ENCODE assay signal across 8 cellular contexts in genomic region chr13:94548382-94549240, GRCh38. TPM values are rescaled to one million over a fixed set of nuclear protein-coding genes. Genes with fewer than 3 reads are reported as not detected.
DNase-seq lines count a peak whose midpoint lies in the region; ATAC-seq, FAIRE-seq and TF ChIP-seq lines count a peak whose summit lies in the region.

No MANE protein-coding gene starts in this region.

- in situ Hi-C loops in HepG2 (cut with HindIII; ENCODE audit: extremely low pct_ligation_motif_present, low pct_unique_long_range_greater_than_20kb) = no loop called here

- peak overlapping the region; percentile 94 to 96 (median 95) for H3K4me3 Mint-ChIP-seq in IgD-negative memory B cell

- ATAC-seq in GM21723 (IDR thresholded peaks at IDR 0.05; ENCODE audit: unreplicated experiment) (peak; percentile 72), HepG2 (peak; percentile 86)

- H3K4me2 ChIP-seq in HepG2 (ENCODE audit: low read depth, low read length) = peak overlapping the region; percentile 93

- TSS peak; percentile 91 for BruUV-seq in HepG2 (replicated peaks; lab: Mats Ljungman, UMichigan)

- TF ChIP-seq POLR2A in HepG2 (IDR thresholded peaks at IDR 0.05; ENCODE audit: insufficient read depth in 1 of 2, low read depth in 2 of 2, low read length in 2 of 2) = no peak

- H3K9ac ChIP-seq in colonic mucosa (ENCODE audit: low read depth in 2 of 2, low read length in 2 of 2) (peak overlapping the region; percentile 87 to 90), HepG2 (ENCODE audit: insufficient read depth, low read depth, low read length) (peak overlapping the region; percentile 72)

- H3K27ac ChIP-seq in colonic mucosa (peak overlapping the region; percentile 91), HepG2 (ENCODE audit: extremely low read length, insufficient read depth, low read length) (peak overlapping the region; percentile 74)

- H3K4me1 ChIP-seq in colonic mucosa (peaks cover 5% of the 10 kb centered on the region), HepG2 (ENCODE audit: insufficient read depth, low read length) (peaks cover 33% of the 10 kb centered on the region)

- TF ChIP-seq CTCF in GM12872 (IDR thresholded peaks at IDR 0.05; ENCODE audit: insufficient read depth, low read depth, low read length) (peak; percentile 28; the same call in 1 of the 3 replicates), colonic mucosa (IDR thresholded peaks at IDR 0.05) (no peak), HepG2 (CRISPR knock-in tag; IDR thresholded peaks at IDR 0.05) (peak; percentile 68)

- no peaks in the 10 kb centered on the region for H4K20me1 ChIP-seq in HepG2 (ENCODE audit: insufficient read depth, low read length)

- POLR2A ChIA-PET in HepG2 (lab: Yijun Ruan, JAX) = interaction anchor here (1.1 to 2.4 kb wide), 3 partner anchors 48 to 585 kb away, joined by 3 to 22 read pairs (median 5); partner anchors contain the start of gene TGDS

- DNase-seq in T follicular helper cell (ENCODE audit: low read depth) = peak; percentile 8
- peak; percentile 62 for DNase-seq in colonic mucosa
- DNase-seq in HepG2 (ENCODE audit: low spot score) = peak; percentile 49
- DNase-seq in stimulated activated CD4-positive, alpha-beta T cell treated with anti-CD3 and anti-CD28 coated beads, TNF-alpha, amount 100 ng/mL, for 48 hours (ENCODE audit: low read depth in 3 of 3) = peak in 2 of 3 donors; percentile 22 to 25
- no peak for DNase-seq in NCI-H128 (lab: John Stamatoyannopoulos, UW; ENCODE audit: unreplicated experiment)

- H3K27me3 ChIP-seq in colonic mucosa (no peaks in the 10 kb centered on the region), HepG2 (ENCODE audit: control insufficient read depth in 1 of 2, insufficient read depth in 2 of 2, low read length in 2 of 2) (no peaks in the 10 kb centered on the region)

- intact Hi-C loops in colonic mucosa (cut with DNase I) = loop anchor here (5.0 to 10.0 kb wide), 2 partner anchors 49 to 114 kb away; partner anchors contain the start of gene TGDS
- intact Hi-C loops in HepG2 (cut with micrococcal nuclease; ENCODE audit: unreplicated experiment) = loop anchor here (1.0 to 5.0 kb wide), 2 partner anchors 48 to 111 kb away; partner anchors contain the start of gene TGDS

- TF ChIP-seq EP300 in HepG2 (IDR thresholded peaks at IDR 0.05; ENCODE audit: low read depth in 2 of 2, low read length in 2 of 2) = no peak
- TF ChIP-seq EP300 in HepG2 (CRISPR knock-in tag; IDR thresholded peaks at IDR 0.05; ENCODE audit: borderline replicate concordance) = no peak

- H3K27me3 Mint-ChIP-seq in IgD-negative memory B cell = peaks cover 2% of the 10 kb centered on the region

- TF ChIP-seq RAD21 in HepG2 (CRISPR knock-in tag; IDR thresholded peaks at IDR 0.05) = no peak

- H3K9me3 ChIP-seq in colonic mucosa (no peaks in the 10 kb centered on the region), HepG2 (ENCODE audit: low read length) (0 out of 2 replicates have a peak, but pooled peaks cover 7% of the 10 kb centered on the region)

- peak overlapping the region; percentile 98 to 100 (median 99) for H3K27ac Mint-ChIP-seq in IgD-negative memory B cell

- H3K4me1 Mint-ChIP-seq in IgD-negative memory B cell = peaks cover 14 to 22% (median 18%) of the 10 kb centered on the region in 3 donors

- no peaks in the 10 kb centered on the region for H3K36me3 Mint-ChIP-seq in IgD-negative memory B cell

- no peak for FAIRE-seq in HepG2 (lab: Jason Lieb, UNC)

- WGBS in HepG2 (ENCODE audit: low lambda C conversion rate) = 13% methylated on average over 10 of the region's 25 CpGs

- H3K36me3 ChIP-seq in colonic mucosa (no peaks in the 10 kb centered on the region), HepG2 (replicated peaks in 1 of 2; ENCODE audit: control insufficient read depth in 1 of 2, insufficient read depth in 2 of 2, low read length in 2 of 2) (no peaks in the 10 kb centered on the region)

- CTCF ChIA-PET in HepG2 (lab: Yijun Ruan, JAX; ENCODE audit: low intra/inter-chr PET ratio, low total read pairs) = no interaction called here

- peaks cover 0 to 4% (median 0%) of the 10 kb centered on the region in 3 donors for H3K9me3 Mint-ChIP-seq in IgD-negative memory B cell

- H2AFZ ChIP-seq in HepG2 (ENCODE audit: low read length) = peak overlapping the region; percentile 79

- H3K4me3 ChIP-seq in colonic mucosa (peak overlapping the region; percentile 76), HepG2 (replicated peaks in 1 of 3; ENCODE audit: insufficient read depth in 1 of 3, low read depth in 2 of 3, low read length in 3 of 3) (peak overlapping the region; percentile 72 to 92 (median 83))

- H3K79me2 ChIP-seq in HepG2 (ENCODE audit: insufficient read depth, low read length) = no peaks in the 10 kb centered on the region

TF ChIP-seq in HepG2, 621 proteins besides CTCF, POLR2A, EP300 and RAD21 (continues in another document):
- TF ChIP-seq SOX5 (CRISPR knock-in tag; IDR thresholded peaks at IDR 0.05; ENCODE audit: borderline replicate concordance) = 0 out of 2 replicates have a peak, but pooled peaks have one; percentile 5
- TF ChIP-seq ZNF296 (CRISPR knock-in tag; conservative IDR thresholded peaks at IDR 0.05) = 0 out of 2 replicates have a peak, but pooled peaks have one; percentile 20
- 0 out of 2 replicates have a peak, but pooled peaks have one; percentile 82 for TF ChIP-seq ZNF558 (CRISPR knock-in tag; IDR thresholded peaks at IDR 0.05; ENCODE audit: borderline replicate concordance)
- TF ChIP-seq ZFY (CRISPR knock-in tag; IDR thresholded peaks at IDR 0.05) = peak; percentile 72; the same call in 1 of the 2 replicates
- 0 out of 2 replicates have a peak, but pooled peaks have one; percentile 6 for TF ChIP-seq TFDP2 (CRISPR knock-in tag; IDR thresholded peaks at IDR 0.05)

RNA-seq across cellular contexts. Expression of gene TGDS, which starts 47.3 kb away (rescaled TPM):
- polyA plus RNA-seq in IgD-negative memory B cell (9.5 TPM), HepG2 (2011; rRNA removed) (11.8 and 15.5 TPM in 2 replicates)
- total RNA-seq in colonic mucosa (1 to 10 TPM; 7.2 to 9.3 TPM), HepG2 (2016; rRNA removed; fragmentation: Illumina TruSeq; extraction: Trizol) (17.9 and 25.0 TPM in 2 replicates)
- 3.1 and 3.5 TPM in 2 replicates for total RNA-seq in HepG2 (2016; cell fraction: cytosol; rRNA removed; fragmentation: Illumina TruSeq; extraction: Trizol; ENCODE audit: low read depth)
- total RNA-seq in HepG2 (2016; cell fraction: insoluble cytoplasmic fraction; rRNA removed; fragmentation: Illumina TruSeq; extraction: Trizol) = 18.9 and 24.5 TPM in 2 replicates
- total RNA-seq in HepG2 (2016; cell fraction: membrane; rRNA removed; fragmentation: Illumina TruSeq; extraction: Trizol) = 9.0 and 9.3 TPM in 2 replicates
- 15.1 and 17.3 TPM in 2 replicates for total RNA-seq in HepG2 (2016; cell fraction: nucleus; rRNA removed; fragmentation: Illumina TruSeq; extraction: Trizol)
- polyA plus RNA-seq in HepG2 (2011; cell fraction: cytosol; rRNA removed) = 6.1 and 9.6 TPM in 2 replicates
- 5.9 and 6.6 TPM in 2 replicates for polyA plus RNA-seq in HepG2 (2011; cell fraction: nucleus; rRNA removed)
- polyA plus RNA-seq in HepG2 (2012) = 8.9 and 12.5 TPM in 2 replicates
- polyA plus RNA-seq in HepG2 (2016; cell fraction: cytosol; fragmentation: Illumina TruSeq; extraction: Trizol; ENCODE audit: low read depth) = 1.9 and 2.0 TPM in 2 replicates
- polyA plus RNA-seq in HepG2 (2016; cell fraction: insoluble cytoplasmic fraction; fragmentation: Illumina TruSeq; extraction: Trizol; ENCODE audit: low read depth) = 21.1 and 21.3 TPM in 2 replicates
- polyA plus RNA-seq in HepG2 (2016; cell fraction: membrane; fragmentation: Illumina TruSeq; extraction: Trizol; ENCODE audit: low read depth) = 5.1 and 5.5 TPM in 2 replicates
- polyA plus RNA-seq in HepG2 (2016; cell fraction: nucleus; fragmentation: Illumina TruSeq; extraction: Trizol; ENCODE audit: insufficient read depth, low read depth) = 20.2 and 23.5 TPM in 2 replicates
- polyA minus RNA-seq in HepG2 (2011; rRNA and poly(A)+ RNA removed; ENCODE audit: low replicate concordance) = 4.5 and 4.8 TPM in 2 replicates
- 7.3 and 8.0 TPM in 2 replicates for polyA minus RNA-seq in HepG2 (2011; cell fraction: cytosol; rRNA and poly(A)+ RNA removed)
- 19.0 and 21.1 TPM in 2 replicates for polyA minus RNA-seq in HepG2 (2011; cell fraction: nucleus; rRNA and poly(A)+ RNA removed)

RNA-seq across cellular contexts. Expression of gene GPR180, which starts 53.0 kb away (rescaled TPM):
- polyA plus RNA-seq in IgD-negative memory B cell (1.9 TPM), HepG2 (2011; rRNA removed) (not detected in 2 replicates)
- total RNA-seq in colonic mucosa (1 to 10 TPM; 3.2 to 5.9 TPM), HepG2 (2016; rRNA removed; fragmentation: Illumina TruSeq; extraction: Trizol) (not detected in 2 replicates)
- total RNA-seq in HepG2 (2016; cell fraction: cytosol; rRNA removed; fragmentation: Illumina TruSeq; extraction: Trizol; ENCODE audit: low read depth) = not detected in 2 replicates
- total RNA-seq in HepG2 (2016; cell fraction: insoluble cytoplasmic fraction; rRNA removed; fragmentation: Illumina TruSeq; extraction: Trizol) = under 0.01 TPM in 1 of 2 replicates, not detected in the other
- total RNA-seq in HepG2 (2016; cell fraction: membrane; rRNA removed; fragmentation: Illumina TruSeq; extraction: Trizol) = 0.03 TPM in 2 replicates
- not detected in 2 replicates for total RNA-seq in HepG2 (2016; cell fraction: nucleus; rRNA removed; fragmentation: Illumina TruSeq; extraction: Trizol)
- not detected in 2 replicates for polyA plus RNA-seq in HepG2 (2011; cell fraction: cytosol; rRNA removed)
- not detected in 2 replicates for polyA plus RNA-seq in HepG2 (2011; cell fraction: nucleus; rRNA removed)
- polyA plus RNA-seq in HepG2 (2012) = 0.01 TPM in 2 replicates
- not detected in 2 replicates for polyA plus RNA-seq in HepG2 (2016; cell fraction: cytosol; fragmentation: Illumina TruSeq; extraction: Trizol; ENCODE audit: low read depth)
- polyA plus RNA-seq in HepG2 (2016; cell fraction: insoluble cytoplasmic fraction; fragmentation: Illumina TruSeq; extraction: Trizol; ENCODE audit: low read depth) = not detected in 2 replicates
- not detected in 2 replicates for polyA plus RNA-seq in HepG2 (2016; cell fraction: membrane; fragmentation: Illumina TruSeq; extraction: Trizol; ENCODE audit: low read depth)
- not detected in 2 replicates for polyA plus RNA-seq in HepG2 (2016; cell fraction: nucleus; fragmentation: Illumina TruSeq; extraction: Trizol; ENCODE audit: insufficient read depth, low read depth)
- 4.1 TPM in 1 of 2 replicates, not detected in the other for polyA minus RNA-seq in HepG2 (2011; rRNA and poly(A)+ RNA removed; ENCODE audit: low replicate concordance)
- polyA minus RNA-seq in HepG2 (2011; cell fraction: cytosol; rRNA and poly(A)+ RNA removed) = not detected in 2 replicates
- under 0.01 TPM in 1 of 2 replicates, not detected in the other for polyA minus RNA-seq in HepG2 (2011; cell fraction: nucleus; rRNA and poly(A)+ RNA removed)
